In the genomic region with DNA sequence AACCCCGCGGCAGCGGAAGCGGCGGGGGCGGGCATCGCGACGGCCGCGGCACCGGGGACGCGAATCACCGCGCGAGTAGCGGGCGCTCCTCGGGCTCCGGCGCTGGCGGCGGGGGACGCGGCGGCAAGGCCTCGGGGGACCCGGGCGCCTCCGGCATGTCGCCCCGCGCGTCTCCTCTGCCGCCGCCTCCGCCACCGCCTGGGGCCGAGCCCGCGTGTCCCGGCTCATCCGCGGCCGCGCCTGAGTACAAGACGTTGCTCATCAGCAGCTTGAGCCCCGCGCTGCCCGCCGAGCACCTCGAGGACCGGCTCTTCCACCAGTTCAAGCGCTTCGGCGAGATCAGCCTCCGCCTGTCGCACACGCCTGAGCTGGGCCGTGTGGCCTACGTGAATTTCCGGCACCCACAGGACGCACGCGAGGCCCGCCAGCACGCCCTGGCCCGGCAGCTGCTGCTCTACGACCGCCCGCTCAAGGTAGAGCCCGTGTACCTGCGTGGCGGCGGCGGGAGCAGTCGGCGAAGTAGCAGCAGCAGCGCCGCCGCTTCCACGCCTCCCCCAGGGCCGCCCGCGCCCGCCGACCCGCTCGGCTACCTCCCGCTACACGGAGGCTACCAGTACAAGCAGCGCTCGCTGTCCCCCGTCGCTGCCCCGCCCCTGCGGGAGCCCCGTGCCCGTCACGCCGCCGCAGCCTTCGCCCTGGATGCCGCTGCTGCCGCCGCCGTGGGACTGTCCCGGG, we compare ENCODE assay signal across 8 cellular contexts. TPM values are rescaled to one million over a fixed set of nuclear protein-coding genes. Genes with fewer than 3 reads are reported as not detected.
A peak's percentile ranks its signal among the peaks of the same experiment; 100 is the strongest.
DNase-seq lines count a peak whose midpoint lies in the region; TF ChIP-seq lines count a peak whose summit lies in the region.

No MANE protein-coding gene starts in this region.

- H3K4me2 ChIP-seq in H9 (ENCODE audit: insufficient read depth, insufficient read length, low read length) = peak overlapping the region; percentile 24

- H2BK120ac ChIP-seq in H9 (ENCODE audit: low read depth, low read length, poor library complexity, severe bottlenecking) = no peak overlapping the region

- H3K4me3 ChIP-seq in NT2/D1 (ENCODE audit: insufficient read length, low read depth) = peak overlapping the region; percentile 62

- no peaks in the 10 kb centered on the region; the same call in 1 of the 2 replicates for H3K27me3 Mint-ChIP-seq in H9 (ENCODE audit: low read depth)
- no peaks in the 10 kb centered on the region for H3K27me3 Mint-ChIP-seq in activated naive CD4-positive, alpha-beta T cell treated with anti-CD3 and anti-CD28 coated beads, Interleukin-2, amount 50 U/mL, for 24 hours
- no peaks in the 10 kb centered on the region for H3K27me3 Mint-ChIP-seq in progenitor cell of endocrine pancreas

- no peak overlapping the region for H2BK5ac ChIP-seq in H9 (ENCODE audit: insufficient read length, low read length)

- TF ChIP-seq CTCF in H9 (conservative IDR thresholded peaks at IDR 0.05) (no peak), progenitor cell of endocrine pancreas (IDR thresholded peaks at IDR 0.05; ENCODE audit: unreplicated experiment) (no peak)

- H4K5ac ChIP-seq in H9 (ENCODE audit: insufficient read length, low read depth, low read length) = peak overlapping the region; percentile 25

- H3K9me3 Mint-ChIP-seq in H9 (peaks cover 8 to 9% of the 10 kb centered on the region in 2 experiments; a peak in 4 of 5 replicates), progenitor cell of endocrine pancreas (ENCODE audit: low read depth) (no peaks in the 10 kb centered on the region)
- H3K9me3 Mint-ChIP-seq in activated naive CD4-positive, alpha-beta T cell treated with anti-CD3 and anti-CD28 coated beads, Interleukin-2, amount 50 U/mL, for 24 hours = no peaks in the 10 kb centered on the region

- peaks cover 8% of the 10 kb centered on the region; the same call in 1 of the 2 replicates for H3K9me3 ChIP-seq in ES-I3 (ENCODE audit: control insufficient read depth, insufficient read depth, low read length)
- no peaks in the 10 kb centered on the region for H3K9me3 ChIP-seq in H9 (ENCODE audit: control insufficient read depth, low read depth, low read length)
- H3K9me3 ChIP-seq in NT2/D1 (ENCODE audit: insufficient read depth, low read length) = peaks cover 62% of the 10 kb centered on the region

- H3K9ac ChIP-seq in ES-I3 (ENCODE audit: low read depth, low read length) (peak overlapping the region; percentile 75), H9 (ENCODE audit: extremely low read depth, insufficient read length, low read length) (peak overlapping the region; percentile 72), NT2/D1 (ENCODE audit: insufficient read length, low read depth) (peak overlapping the region; percentile 83)

- H3K36me3 ChIP-seq in ES-I3 (ENCODE audit: insufficient read depth, low read length) (peaks cover 42% of the 10 kb centered on the region), NT2/D1 (ENCODE audit: insufficient read depth, insufficient read length, low read length) (peaks cover 90% of the 10 kb centered on the region)

- no peaks in the 10 kb centered on the region for H4K20me1 ChIP-seq in H9 (ENCODE audit: control insufficient read depth, insufficient read depth, insufficient read length)

- H3K36me3 Mint-ChIP-seq in H9 (ENCODE audit: insufficient read depth in 1 of 3, low read depth in 3 of 3) = peaks cover 64 to 83% (median 77%) of the 10 kb centered on the region in 3 experiments
- peaks cover 19% of the 10 kb centered on the region for H3K36me3 Mint-ChIP-seq in activated naive CD4-positive, alpha-beta T cell treated with anti-CD3 and anti-CD28 coated beads, Interleukin-2, amount 50 U/mL, for 24 hours
- H3K36me3 Mint-ChIP-seq in progenitor cell of endocrine pancreas (ENCODE audit: insufficient read depth) = peaks cover 36% of the 10 kb centered on the region

- H3K4me1 ChIP-seq in ES-I3 (ENCODE audit: insufficient read depth, low read length) (no peaks in the 10 kb centered on the region), H9 (ENCODE audit: insufficient read depth, low read length) (0 out of 2 replicates have a peak, but pooled peaks cover under 1% of the 10 kb centered on the region), NT2/D1 (ENCODE audit: insufficient read depth, insufficient read length) (peaks cover 9% of the 10 kb centered on the region)

- H3K56ac ChIP-seq in H9 (ENCODE audit: insufficient read length, low read depth, low read length) = no peak overlapping the region

- peak overlapping the region; percentile 75 for H3K14ac ChIP-seq in H9 (ENCODE audit: insufficient read depth, low read length)

- H3K4ac ChIP-seq in H9 (ENCODE audit: low read depth, low read length) = no peak overlapping the region; the same call in 1 of the 2 replicates

- no peak overlapping the region for H2BK12ac ChIP-seq in H9 (ENCODE audit: insufficient read length, low read depth, low read length)

- H3K79me1 ChIP-seq in H9 (ENCODE audit: insufficient read depth, low read depth, low read length, poor library complexity, severe bottlenecking) = peaks cover 11% of the 10 kb centered on the region

- no peak overlapping the region for H4K91ac ChIP-seq in H9 (ENCODE audit: insufficient read length, low read depth, low read length)

- peaks cover 20% of the 10 kb centered on the region; the same call in 1 of the 2 replicates for H3K79me2 ChIP-seq in H9 (ENCODE audit: insufficient read depth, low read length)

- no peak overlapping the region for H2BK20ac ChIP-seq in H9 (ENCODE audit: low read depth, low read length, poor library complexity, severe bottlenecking)

- H3K27me3 ChIP-seq in H9 (ENCODE audit: insufficient read depth, low read length) (no peaks in the 10 kb centered on the region), NT2/D1 (ENCODE audit: insufficient read depth, insufficient read length) (no peaks in the 10 kb centered on the region)

- DNase-seq in H9 = no peak
- DNase-seq in NT2/D1 (ENCODE audit: low read depth, low spot score) = no peak
- peak; percentile 71 for DNase-seq in cardiac septum (ENCODE audit: low spot score)
- peak; percentile 31 for DNase-seq in progenitor cell of endocrine pancreas (ENCODE audit: low spot score, unreplicated experiment)
- no peak for DNase-seq in SIG-M5 treated with dmso at 0.1 percent for 504 hours (lab: John Stamatoyannopoulos, UW; ENCODE audit: unreplicated experiment)
- no peak for DNase-seq in hippocampal formation (lab: John Stamatoyannopoulos, UW)

- H3T11ph ChIP-seq in H9 (ENCODE audit: low read length) = no peak overlapping the region

- WGBS in H9 (ENCODE audit: extremely low coverage, insufficient read length, low lambda C conversion rate) = no CpG with 5 or more reads among the region's 109 CpGs

- H3K27ac Mint-ChIP-seq in H9 (peak overlapping the region; percentile 51 to 93 (median 67); a peak in 3 of 7 replicates), progenitor cell of endocrine pancreas (peak overlapping the region; percentile 96)
- H3K27ac Mint-ChIP-seq in activated naive CD4-positive, alpha-beta T cell treated with anti-CD3 and anti-CD28 coated beads, Interleukin-2, amount 50 U/mL, for 24 hours = peak overlapping the region; percentile 89

- H4K8ac ChIP-seq in H9 (replicated peaks; ENCODE audit: insufficient read length, low read depth, low read length) = no peak overlapping the region

- H3K4me1 Mint-ChIP-seq in H9 (peaks cover 41 to 56% of the 10 kb centered on the region in 2 experiments), progenitor cell of endocrine pancreas (ENCODE audit: low read depth) (peaks cover 42% of the 10 kb centered on the region)
- H3K4me1 Mint-ChIP-seq in activated naive CD4-positive, alpha-beta T cell treated with anti-CD3 and anti-CD28 coated beads, Interleukin-2, amount 50 U/mL, for 24 hours = peaks cover 68% of the 10 kb centered on the region

- no peak overlapping the region; the same call in 1 of the 2 replicates for H2BK15ac ChIP-seq in H9 (ENCODE audit: low read depth, low read length)

- no peak overlapping the region for H2AFZ ChIP-seq in H9 (ENCODE audit: low read length)

- peak overlapping the region; percentile 80 to 86 for H3K4me3 Mint-ChIP-seq in H9
- peak overlapping the region; percentile 88 for H3K4me3 Mint-ChIP-seq in activated naive CD4-positive, alpha-beta T cell treated with anti-CD3 and anti-CD28 coated beads, Interleukin-2, amount 50 U/mL, for 24 hours
- H3K4me3 Mint-ChIP-seq in progenitor cell of endocrine pancreas (ENCODE audit: low read depth) = peak overlapping the region; percentile 85

- no peak overlapping the region for H3K23ac ChIP-seq in H9 (ENCODE audit: insufficient read length, low read depth, low read length)

- H3K27ac ChIP-seq in H9 (ENCODE audit: insufficient read length, low read depth, low read length) = no peak overlapping the region

- intact Hi-C loops in cardiac septum (cut with DNase I) = loop anchor here (2.0 to 5.0 kb wide), 3 partner anchors 107 to 824 kb away; partner anchors contain the start of genes C3orf18 and HEMK1

- peak overlapping the region; percentile 49 for H3K18ac ChIP-seq in H9 (ENCODE audit: insufficient read length, low read depth, low read length)

- H2AK5ac ChIP-seq in H9 (ENCODE audit: insufficient read length, low read length) = no peak overlapping the region

- H3K23me2 ChIP-seq in H9 (ENCODE audit: insufficient read length, low read depth, low read length, poor library complexity, severe bottlenecking) = no peaks in the 10 kb centered on the region

RNA-seq across cellular contexts. Expression of gene RBM15B, which starts 0.6 kb away (rescaled TPM):
- total RNA-seq in H9 (2021) = 61.1 and 61.9 TPM in 2 replicates
- 18.1 TPM for total RNA-seq in cardiac septum
- total RNA-seq in progenitor cell of endocrine pancreas = 69.7 and 75.8 TPM in 2 replicates

RNA-seq across cellular contexts. Expression of gene MANF, which starts 6.6 kb away (rescaled TPM):
- 145 and 148 TPM in 2 replicates for total RNA-seq in H9 (2021)
- 77.6 TPM for total RNA-seq in cardiac septum
- total RNA-seq in progenitor cell of endocrine pancreas = 130 and 131 TPM in 2 replicates

Comparison
In these comparisons a context has a peak if more than half of its experiments do, and no peak if none do; other contexts are left out.
1. DNase-seq: peak in cardiac septum (single experiment) and progenitor cell of endocrine pancreas (single experiment); none in H9 (single experiment), NT2/D1 (single experiment), SIG-M5 treated with dmso at 0.1 percent for 504 hours (single experiment) and hippocampal formation (0 of 2).
2. Peak in every context shown above with its lines, with median percentiles within 50 percentile points of each other: H3K9ac ChIP-seq, H3K27ac Mint-ChIP-seq and H3K4me3 Mint-ChIP-seq.